In genomic region chr15:69119692-69120395, GRCh38 we compare ENCODE assay signal across 30 cellular contexts. TPM values are rescaled to one million over a fixed set of nuclear protein-coding genes. Genes with fewer than 3 reads are reported as not detected.
DNase-seq lines count a peak whose midpoint lies in the region; ATAC-seq and TF ChIP-seq lines count a peak whose summit lies in the region.
"Had no signal": no experiment of that assay in that cellular context is flagged by ENCODE, and none has a peak within 500 bp of the region (broad histone marks: within the 10 kb centered on the region; RNA-seq: fewer than 3 reads in every experiment).

No MANE protein-coding gene starts in this region.

- H3K27me3 Mint-ChIP-seq in chondrocyte (ENCODE audit: low read depth) = peaks cover 34% of the 10 kb centered on the region
- H3K27me3 Mint-ChIP-seq in activated naive CD4-positive, alpha-beta T cell treated with anti-CD3 and anti-CD28 coated beads for 36 hours (ENCODE audit: low read depth) = peaks cover 8% of the 10 kb centered on the region

- H3K4me1 Mint-ChIP-seq in chondrocyte (ENCODE audit: low read depth) = peaks cover 3% of the 10 kb centered on the region
- H3K4me1 Mint-ChIP-seq in activated naive CD4-positive, alpha-beta T cell treated with anti-CD3 and anti-CD28 coated beads for 36 hours (ENCODE audit: low read depth) = no peaks in the 10 kb centered on the region
- H3K4me1 Mint-ChIP-seq: B cell; CD4-positive, alpha-beta memory T cell had no signal

- ATAC-seq in HG03108 (IDR thresholded peaks at IDR 0.05; ENCODE audit: unreplicated experiment) = no peak
- ATAC-seq: activated T-cell treated with anti-CD3 and anti-CD28 coated beads, Interleukin-2, amount 50 U/mL, for 72 hours; foreskin keratinocyte; heart left ventricle had no signal

- H3K36me3 Mint-ChIP-seq in chondrocyte (ENCODE audit: low read depth) = no peaks in the 10 kb centered on the region
- no peaks in the 10 kb centered on the region for H3K36me3 Mint-ChIP-seq in activated naive CD4-positive, alpha-beta T cell treated with anti-CD3 and anti-CD28 coated beads for 36 hours (ENCODE audit: low read depth)
- H3K36me3 Mint-ChIP-seq: CD4-positive, alpha-beta memory T cell; mesothelial cell of epicardium had no signal

- no peaks in the 10 kb centered on the region for H3K9me3 Mint-ChIP-seq in chondrocyte (ENCODE audit: low read depth)
- no peaks in the 10 kb centered on the region for H3K9me3 Mint-ChIP-seq in activated naive CD4-positive, alpha-beta T cell treated with anti-CD3 and anti-CD28 coated beads for 36 hours
- H3K9me3 Mint-ChIP-seq: activated T-cell treated with anti-CD3 and anti-CD28 coated beads, Interleukin-2, amount 50 U/mL, for 72 hours; CD4-positive, alpha-beta memory T cell; dendritic cell treated with granulocyte-macrophage colony-stimulating factor and Interleukin-4, amounts not matched to agents 40 ng/mL and 50 ng/mL, for 4 days; mesothelial cell of epicardium had no signal

- peak; percentile 51 for DNase-seq in D341Med (ENCODE audit: low spot score)
- DNase-seq in HUDEP-2 (lab: John Stamatoyannopoulos, UW; ENCODE audit: unreplicated experiment in 76 of 76) = peak in 55 of 76 experiments; percentile 6 to 70 (median 38)
- peak; percentile 56 for DNase-seq in OCI-M1 (lab: John Stamatoyannopoulos, UW)
- peak; percentile 95 for DNase-seq in islet precursor cell
- no peak for DNase-seq in chondrocyte (ENCODE audit: low spot score)
- DNase-seq in MV-4-11 (lab: John Stamatoyannopoulos, UW) = no peak
- no peak for DNase-seq in activated naive CD4-positive, alpha-beta T cell treated with anti-CD3 and anti-CD28 coated beads for 36 hours
- DNase-seq: ACHN; activated CD4-positive, alpha-beta T cell treated with anti-CD3 and anti-CD28 coated beads, Interleukin-2, amount 50 U/mL, for 1 hour; activated CD4-positive, CD25-positive, alpha-beta regulatory T cell; activated naive CD4-positive, alpha-beta T cell; activated T-cell treated with anti-CD3 and anti-CD28 coated beads, Interleukin-2, amount 50 U/mL, for 72 hours; CD4-positive, alpha-beta memory T cell; central memory CD4-positive, alpha-beta T cell; EL; esophagus squamous epithelium; foreskin keratinocyte; heart left ventricle; kidney glomerular epithelial cell; NCI-H1092; NCI-H2029; NCI-H226; NCI-H526 treated with DMSO at 0.1 percent for 48 hours; RPMI8226; sigmoid colon; stimulated activated CD4-positive, alpha-beta T cell treated with anti-CD3 and anti-CD28 coated beads, Interleukin-4, amount 100 ng/mL, for 1 hour had no signal

- CTCF ChIA-PET in activated naive CD4-positive, alpha-beta T cell treated with anti-CD3 and anti-CD28 coated beads for 36 hours (lab: Charles Lee) = no interaction called here

- no peak for TF ChIP-seq CTCF in chondrocyte (IDR thresholded peaks at IDR 0.05)

- no peak overlapping the region for H3K27ac Mint-ChIP-seq in chondrocyte (ENCODE audit: unreplicated experiment)
- no peak overlapping the region for H3K27ac Mint-ChIP-seq in activated naive CD4-positive, alpha-beta T cell treated with anti-CD3 and anti-CD28 coated beads for 36 hours
- H3K27ac Mint-ChIP-seq: activated T-cell treated with anti-CD3 and anti-CD28 coated beads, Interleukin-2, amount 50 U/mL, for 72 hours; B cell; CD4-positive, alpha-beta memory T cell; dendritic cell treated with granulocyte-macrophage colony-stimulating factor and Interleukin-4, amounts not matched to agents 40 ng/mL and 50 ng/mL, for 4 days; mesothelial cell of epicardium had no signal

- intact Hi-C loops in activated naive CD4-positive, alpha-beta T cell treated with anti-CD3 and anti-CD28 coated beads for 36 hours (cut with micrococcal nuclease) = no loop called here

- H3K4me3 Mint-ChIP-seq in chondrocyte (ENCODE audit: unreplicated experiment) = no peak overlapping the region
- no peak overlapping the region for H3K4me3 Mint-ChIP-seq in activated naive CD4-positive, alpha-beta T cell treated with anti-CD3 and anti-CD28 coated beads for 36 hours
- H3K4me3 Mint-ChIP-seq: activated T-cell treated with anti-CD3 and anti-CD28 coated beads, Interleukin-2, amount 50 U/mL, for 72 hours; B cell; CD4-positive, alpha-beta memory T cell; dendritic cell treated with granulocyte-macrophage colony-stimulating factor and Interleukin-4, amounts not matched to agents 40 ng/mL and 50 ng/mL, for 4 days; mesothelial cell of epicardium had no signal

RNA-seq across cellular contexts. Expression of gene GLCE, which starts 40.6 kb away (rescaled TPM):
- 9.9 to 19.0 TPM (median 11.4 TPM) in 3 replicates for total RNA-seq in chondrocyte
- total RNA-seq in activated naive CD4-positive, alpha-beta T cell treated with anti-CD3 and anti-CD28 coated beads for 36 hours = 1 to 10 TPM; 2.5 to 2.6 TPM

Comparison
In these comparisons a context has a peak if more than half of its experiments do, and no peak if none do; other contexts are left out.
1. DNase-seq: peak in D341Med (single experiment), HUDEP-2 (55 of 76), OCI-M1 (single experiment) and islet precursor cell (single experiment); none in chondrocyte (single experiment), MV-4-11 (single experiment) and activated naive CD4-positive, alpha-beta T cell treated with anti-CD3 and anti-CD28 coated beads for 36 hours (single experiment).